Comparison of ENCODE assay signal across 13 cellular contexts in genomic region chr5:160092960-160093701, GRCh38. TPM values are rescaled to one million over a fixed set of nuclear protein-coding genes. Genes with fewer than 3 reads are reported as not detected.
DNase-seq lines count a peak whose midpoint lies in the region; ATAC-seq, FAIRE-seq and TF ChIP-seq lines count a peak whose summit lies in the region.
"Had no signal": no experiment of that assay in that cellular context is flagged by ENCODE, and none has a peak within 500 bp of the region (broad histone marks: within the 10 kb centered on the region; RNA-seq: fewer than 3 reads in every experiment).

No MANE protein-coding gene starts in this region.

- no peaks in the 10 kb centered on the region for H3K4me1 ChIP-seq in Peyer's patch

- H3K9me3 ChIP-seq in Peyer's patch = no peaks in the 10 kb centered on the region

- no peaks in the 10 kb centered on the region for H3K27me3 Mint-ChIP-seq in activated CD4-positive, alpha-beta T cell treated with anti-CD3 and anti-CD28 coated beads, Interleukin-2, amount 10 ng/mL, durations not matched to agents 24 days and 14 days
- H3K27me3 Mint-ChIP-seq in glutamatergic neuron (ENCODE audit: unreplicated experiment) = peaks cover 5% of the 10 kb centered on the region

- H3K9me3 Mint-ChIP-seq in activated CD4-positive, alpha-beta T cell treated with anti-CD3 and anti-CD28 coated beads, Interleukin-2, amount 10 ng/mL, durations not matched to agents 24 days and 14 days = no peaks in the 10 kb centered on the region
- peaks cover 6% of the 10 kb centered on the region for H3K9me3 Mint-ChIP-seq in glutamatergic neuron (ENCODE audit: unreplicated experiment)

- no peak overlapping the region for H3K27ac ChIP-seq in Peyer's patch

- DNase-seq in activated CD4-positive, alpha-beta T cell treated with anti-CD3 and anti-CD28 coated beads, Interleukin-2, amount 10 ng/mL, durations not matched to agents 24 days and 14 days = no peak
- DNase-seq in activated CD4-positive, alpha-beta T cell treated with anti-CD3 and anti-CD28 coated beads for 4 hours = no peak
- no peak for DNase-seq in glutamatergic neuron
- DNase-seq in Peyer's patch = no peak
- no peak for DNase-seq in urothelium cell line (ENCODE audit: low spot score)
- no peak for DNase-seq in cerebellar nuclear complex (lab: John Stamatoyannopoulos, UW)
- DNase-seq: ACHN, NCI-H187, right cardiac atrium, RPMI8226 had no signal

- H3K4me1 Mint-ChIP-seq in activated CD4-positive, alpha-beta T cell treated with anti-CD3 and anti-CD28 coated beads, Interleukin-2, amount 10 ng/mL, durations not matched to agents 24 days and 14 days = peaks cover 24% of the 10 kb centered on the region
- peaks cover 32% of the 10 kb centered on the region for H3K4me1 Mint-ChIP-seq in glutamatergic neuron (ENCODE audit: low read depth, unreplicated experiment)

- peaks cover 0 to 22% (median 0%) of the 10 kb centered on the region in 3 donors for H3K36me3 ChIP-seq in Peyer's patch

- H3K36me3 Mint-ChIP-seq in activated CD4-positive, alpha-beta T cell treated with anti-CD3 and anti-CD28 coated beads, Interleukin-2, amount 10 ng/mL, durations not matched to agents 24 days and 14 days (ENCODE audit: low read depth) = peaks cover 45% of the 10 kb centered on the region
- no peaks in the 10 kb centered on the region for H3K36me3 Mint-ChIP-seq in glutamatergic neuron (ENCODE audit: unreplicated experiment)

- TF ChIP-seq POLR2A in Peyer's patch (IDR thresholded peaks at IDR 0.05) = no peak

- TF ChIP-seq CTCF in glutamatergic neuron (IDR thresholded peaks at IDR 0.05; ENCODE audit: partially characterized antibody, unreplicated experiment) (no peak), Peyer's patch (IDR thresholded peaks at IDR 0.05) (no peak)

- intact Hi-C loops in activated CD4-positive, alpha-beta T cell treated with anti-CD3 and anti-CD28 coated beads, Interleukin-2, amount 10 ng/mL, durations not matched to agents 24 days and 14 days (cut with micrococcal nuclease) = no loop called here

- peak overlapping the region; percentile 79 for H3K27ac Mint-ChIP-seq in activated CD4-positive, alpha-beta T cell treated with anti-CD3 and anti-CD28 coated beads, Interleukin-2, amount 10 ng/mL, durations not matched to agents 24 days and 14 days
- H3K27ac Mint-ChIP-seq in glutamatergic neuron (ENCODE audit: unreplicated experiment) = peak overlapping the region; percentile 25

- no peak overlapping the region for H3K4me3 ChIP-seq in Peyer's patch
- H3K4me3 ChIP-seq: lung had no signal

- peak overlapping the region; percentile 53 for H3K4me3 Mint-ChIP-seq in activated CD4-positive, alpha-beta T cell treated with anti-CD3 and anti-CD28 coated beads, Interleukin-2, amount 10 ng/mL, durations not matched to agents 24 days and 14 days
- H3K4me3 Mint-ChIP-seq in glutamatergic neuron (ENCODE audit: unreplicated experiment) = no peak overlapping the region

- no peaks in the 10 kb centered on the region for H3K27me3 ChIP-seq in Peyer's patch

- ATAC-seq in GM21423 (IDR thresholded peaks at IDR 0.05; ENCODE audit: unreplicated experiment) = peak; percentile 75
- peak; percentile 73 for ATAC-seq in HG03280 (IDR thresholded peaks at IDR 0.05; ENCODE audit: unreplicated experiment)
- ATAC-seq: right cardiac atrium had no signal

- FAIRE-seq in urothelium cell line (lab: Jason Lieb, UNC) = no peak

RNA-seq across cellular contexts. Expression of gene PWWP2A, which starts 26.1 kb away (rescaled TPM):
- total RNA-seq in activated CD4-positive, alpha-beta T cell treated with anti-CD3 and anti-CD28 coated beads, Interleukin-2, amount 10 ng/mL, durations not matched to agents 24 days and 14 days = 26.1 and 26.7 TPM in 2 replicates
- total RNA-seq in glutamatergic neuron (ENCODE audit: unreplicated experiment) (75.7 TPM), Peyer's patch (10 to 100 TPM; 34.9 to 57.6 (median 54.3) TPM)
